ENCODE assay signal across 19 cellular contexts in the genomic region with DNA sequence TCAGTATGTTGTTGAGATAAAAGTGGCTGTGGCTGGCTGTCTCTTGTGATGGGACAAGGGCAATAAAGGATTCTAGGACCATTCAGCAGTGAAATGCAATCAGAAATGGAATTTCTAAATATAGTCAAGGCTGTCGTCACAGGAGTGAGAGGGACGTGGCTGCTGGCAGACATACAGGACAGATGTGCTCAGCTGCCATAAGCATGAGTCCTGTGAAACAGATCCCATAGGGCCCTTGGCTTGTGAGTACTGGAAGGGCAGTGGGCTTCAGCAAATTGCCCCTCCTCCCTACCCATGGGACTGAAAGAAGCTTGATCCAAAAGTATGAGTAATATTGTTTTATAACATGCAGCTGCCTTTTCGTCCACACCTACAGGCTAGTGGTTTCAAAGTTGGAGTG. TPM values are rescaled to one million over a fixed set of nuclear protein-coding genes. Genes with fewer than 3 reads are reported as not detected.
A peak's percentile ranks its signal among the peaks of the same experiment; 100 is the strongest.
DNase-seq lines count a peak whose midpoint lies in the region; ATAC-seq lines count a peak whose summit lies in the region.
"Had no signal": no experiment of that assay in that cellular context is flagged by ENCODE, and none has a peak within 500 bp of the region (broad histone marks: within the 10 kb centered on the region; RNA-seq: fewer than 3 reads in every experiment).

No MANE protein-coding gene starts in this region.

- ATAC-seq in T-cell (replicated peaks in 1 of 4) (no peak), Right ventricle myocardium superior (ENCODE audit: poor library complexity) (peak; percentile 36)
- ATAC-seq in natural killer cell treated with Interleukin-12 subunit alpha and Interleukin-12 subunit beta and Interleukin-15 and Interleukin-18, amount 100 ng/mL, for 72 hours = no peak
- ATAC-seq: activated T-cell treated with anti-CD3 and anti-CD28 coated beads, Interleukin-2, amount 50 U/mL, for 72 hours; CD8-positive, alpha-beta T cell; Panc1 had no signal

- H3K4me1 Mint-ChIP-seq in T-cell = peaks cover 23 to 45% (median 44%) of the 10 kb centered on the region in 3 donors
- H3K4me1 Mint-ChIP-seq in natural killer cell treated with Interleukin-12 subunit alpha and Interleukin-12 subunit beta and Interleukin-15 and Interleukin-18, amount 100 ng/mL, for 72 hours (ENCODE audit: low read depth in 2 of 2) = peaks cover 8 to 13% of the 10 kb centered on the region in 2 donors
- H3K4me1 Mint-ChIP-seq in CD8-positive, alpha-beta memory T cell = peaks cover 33 to 58% (median 43%) of the 10 kb centered on the region in 3 donors

- no peaks in the 10 kb centered on the region for H3K27me3 ChIP-seq in CD8-positive, alpha-beta memory T cell (ENCODE audit: insufficient read depth, low read length, poor library complexity, severe bottlenecking)

- CTCF ChIA-PET in T-cell (lab: Charles Lee) = interaction anchor here in 1 of 2 donors (0.6 kb wide), 1 partner anchor 50 kb away, joined by 3 read pairs; no protein-coding TSS in a partner anchor
- CTCF ChIA-PET in CD8-positive, alpha-beta memory T cell (lab: Charles Lee) = interaction anchor here (1.5 to 2.0 kb wide), 2 partner anchors 11 to 45 kb away, joined by 4 to 10 read pairs; a partner anchor contains a TSS

- intact Hi-C loops in Right ventricle myocardium superior (cut with DNase I) = no loop called here

- POLR2A ChIA-PET in T-cell (lab: Charles Lee) = no interaction called here
- POLR2A ChIA-PET in CD8-positive, alpha-beta memory T cell (lab: Charles Lee) = no interaction called here

- no peak overlapping the region for H3K27ac ChIP-seq in CD8-positive, alpha-beta memory T cell (ENCODE audit: low read depth, low read length)
- H3K27ac ChIP-seq: neural progenitor cell, thoracic aorta had no signal

- H3K9me3 Mint-ChIP-seq in T-cell = no peaks in the 10 kb centered on the region
- no peaks in the 10 kb centered on the region for H3K9me3 Mint-ChIP-seq in natural killer cell treated with Interleukin-12 subunit alpha and Interleukin-12 subunit beta and Interleukin-15 and Interleukin-18, amount 100 ng/mL, for 72 hours
- H3K9me3 Mint-ChIP-seq in CD8-positive, alpha-beta memory T cell = no peaks in the 10 kb centered on the region
- H3K9me3 Mint-ChIP-seq: activated CD4-positive, alpha-beta memory T cell treated with anti-CD3 and anti-CD28 coated beads, Interleukin-2, amount 10 ng/mL, durations not matched to agents 7 days and 5 days; activated naive CD8-positive, alpha-beta T cell treated with anti-CD3 and anti-CD28 coated beads, Interleukin-2, amount 10 ng/mL, durations not matched to agents 7 days and 5 days; activated T-cell treated with anti-CD3 and anti-CD28 coated beads, Interleukin-2, amount 50 U/mL, for 72 hours; CD8-positive, alpha-beta T cell; neural progenitor cell had no signal

- peak overlapping the region; percentile 10 to 18 for H3K27ac Mint-ChIP-seq in T-cell
- H3K27ac Mint-ChIP-seq in natural killer cell treated with Interleukin-12 subunit alpha and Interleukin-12 subunit beta and Interleukin-15 and Interleukin-18, amount 100 ng/mL, for 72 hours = no peak overlapping the region
- peak overlapping the region in 3 of 8 donors; percentile 32 to 83 (median 61) for H3K27ac Mint-ChIP-seq in CD8-positive, alpha-beta memory T cell
- H3K27ac Mint-ChIP-seq: activated CD4-positive, alpha-beta memory T cell treated with anti-CD3 and anti-CD28 coated beads, Interleukin-2, amount 10 ng/mL, durations not matched to agents 7 days and 5 days; activated naive CD8-positive, alpha-beta T cell treated with anti-CD3 and anti-CD28 coated beads, Interleukin-2, amount 10 ng/mL, durations not matched to agents 7 days and 5 days; activated T-cell treated with anti-CD3 and anti-CD28 coated beads, Interleukin-2, amount 50 U/mL, for 72 hours; CD8-positive, alpha-beta T cell; neural progenitor cell had no signal

- H3K36me3 ChIP-seq in CD8-positive, alpha-beta memory T cell (ENCODE audit: insufficient read depth, low read length) = no peaks in the 10 kb centered on the region
- H3K36me3 ChIP-seq: neural progenitor cell, thoracic aorta had no signal

- DNase-seq in T-cell (no peak), Right ventricle myocardium superior (peak; percentile 81), stromal cell of bone marrow (ENCODE audit: low read depth) (peak; percentile 36)
- DNase-seq in central memory CD4-positive, alpha-beta T cell = no peak
- no peak for DNase-seq in natural killer cell treated with Interleukin-12 subunit alpha and Interleukin-12 subunit beta and Interleukin-15 and Interleukin-18, amount 100 ng/mL, for 72 hours (ENCODE audit: low spot score)
- no peak for DNase-seq in CD8-positive, alpha-beta memory T cell
- DNase-seq: activated CD4-positive, alpha-beta memory T cell treated with anti-CD3 and anti-CD28 coated beads, Interleukin-2, amount 10 ng/mL, durations not matched to agents 7 days and 5 days; activated naive CD8-positive, alpha-beta T cell treated with anti-CD3 and anti-CD28 coated beads, Interleukin-2, amount 10 ng/mL, durations not matched to agents 7 days and 5 days; activated T-cell treated with anti-CD3 and anti-CD28 coated beads, Interleukin-2, amount 50 U/mL, for 72 hours; CD8-positive, alpha-beta T cell; effector memory CD4-positive, alpha-beta T cell; KBM-7; NCI-H1105 treated with DMSO at 0.1 percent for 48 hours; NCI-H774; retina; stimulated activated CD4-positive, alpha-beta T cell treated with anti-CD3 and anti-CD28 coated beads, Interleukin-2, amount 100 ng/mL, for 48 hours had no signal

- no peaks in the 10 kb centered on the region for H3K9me3 ChIP-seq in CD8-positive, alpha-beta memory T cell (ENCODE audit: low read length)
- H3K9me3 ChIP-seq: thoracic aorta had no signal

- no peak overlapping the region for H3K4me3 Mint-ChIP-seq in T-cell
- H3K4me3 Mint-ChIP-seq in natural killer cell treated with Interleukin-12 subunit alpha and Interleukin-12 subunit beta and Interleukin-15 and Interleukin-18, amount 100 ng/mL, for 72 hours = no peak overlapping the region
- H3K4me3 Mint-ChIP-seq in CD8-positive, alpha-beta memory T cell = peak overlapping the region in 1 of 7 donors; percentile 31
- H3K4me3 Mint-ChIP-seq: activated CD4-positive, alpha-beta memory T cell treated with anti-CD3 and anti-CD28 coated beads, Interleukin-2, amount 10 ng/mL, durations not matched to agents 7 days and 5 days; activated naive CD8-positive, alpha-beta T cell treated with anti-CD3 and anti-CD28 coated beads, Interleukin-2, amount 10 ng/mL, durations not matched to agents 7 days and 5 days; activated T-cell treated with anti-CD3 and anti-CD28 coated beads, Interleukin-2, amount 50 U/mL, for 72 hours; CD8-positive, alpha-beta T cell; neural progenitor cell had no signal

- peaks cover 19% of the 10 kb centered on the region for H3K4me1 ChIP-seq in CD8-positive, alpha-beta memory T cell (ENCODE audit: insufficient read depth, low read length)

- H3K36me3 Mint-ChIP-seq in T-cell = peaks cover 2% of the 10 kb centered on the region
- no peaks in the 10 kb centered on the region for H3K36me3 Mint-ChIP-seq in natural killer cell treated with Interleukin-12 subunit alpha and Interleukin-12 subunit beta and Interleukin-15 and Interleukin-18, amount 100 ng/mL, for 72 hours
- peaks cover 0 to 29% (median 2%) of the 10 kb centered on the region in 3 donors for H3K36me3 Mint-ChIP-seq in CD8-positive, alpha-beta memory T cell

- H3K4me3 ChIP-seq in CD8-positive, alpha-beta memory T cell (ENCODE audit: low read length) = no peak overlapping the region
- H3K4me3 ChIP-seq: neural progenitor cell, thoracic aorta had no signal

- H3K27me3 Mint-ChIP-seq in T-cell = no peaks in the 10 kb centered on the region
- no peaks in the 10 kb centered on the region for H3K27me3 Mint-ChIP-seq in natural killer cell treated with Interleukin-12 subunit alpha and Interleukin-12 subunit beta and Interleukin-15 and Interleukin-18, amount 100 ng/mL, for 72 hours
- no peaks in the 10 kb centered on the region for H3K27me3 Mint-ChIP-seq in CD8-positive, alpha-beta memory T cell
- H3K27me3 Mint-ChIP-seq: activated CD4-positive, alpha-beta memory T cell treated with anti-CD3 and anti-CD28 coated beads, Interleukin-2, amount 10 ng/mL, durations not matched to agents 7 days and 5 days; activated naive CD8-positive, alpha-beta T cell treated with anti-CD3 and anti-CD28 coated beads, Interleukin-2, amount 10 ng/mL, durations not matched to agents 7 days and 5 days had no signal

RNA-seq across cellular contexts. Expression of a gene that starts 4.2 kb away (rescaled TPM):
- 10 to 100 TPM; 44.2 to 55.3 (median 48.0) TPM for total RNA-seq in T-cell
- total RNA-seq in Right ventricle myocardium superior = 13.5 TPM
- total RNA-seq in natural killer cell treated with Interleukin-12 subunit alpha and Interleukin-12 subunit beta and Interleukin-15 and Interleukin-18, amount 100 ng/mL, for 72 hours = 10 to 100 TPM; 15.7 to 32.9 TPM
- total RNA-seq in CD8-positive, alpha-beta memory T cell = 10 to 100 TPM; 32.6 to 36.6 TPM
- polyA plus RNA-seq in CD8-positive, alpha-beta memory T cell = 13.0 TPM

RNA-seq across cellular contexts. Expression of a gene that starts 31.9 kb away (rescaled TPM):
- 10 to 100 TPM; 10.1 to 19.5 (median 16.4) TPM for total RNA-seq in T-cell
- 10.6 TPM for total RNA-seq in Right ventricle myocardium superior
- 10 to 100 TPM in 1 of 2 donors, 1 to 10 TPM in 1; 7.4 to 12.9 TPM for total RNA-seq in natural killer cell treated with Interleukin-12 subunit alpha and Interleukin-12 subunit beta and Interleukin-15 and Interleukin-18, amount 100 ng/mL, for 72 hours
- 1 to 10 TPM; 3.8 to 3.9 TPM for total RNA-seq in CD8-positive, alpha-beta memory T cell
- 0.47 TPM for polyA plus RNA-seq in CD8-positive, alpha-beta memory T cell

RNA-seq across cellular contexts. Expression of a gene that starts 45.9 kb away (rescaled TPM):
- 10 to 100 TPM; 16.9 to 25.0 (median 19.2) TPM for total RNA-seq in T-cell
- total RNA-seq in Right ventricle myocardium superior = 14.6 TPM
- 10 to 100 TPM; 27.8 to 41.7 TPM for total RNA-seq in natural killer cell treated with Interleukin-12 subunit alpha and Interleukin-12 subunit beta and Interleukin-15 and Interleukin-18, amount 100 ng/mL, for 72 hours
- total RNA-seq in CD8-positive, alpha-beta memory T cell = 10 to 100 TPM; 30.9 to 32.2 TPM
- polyA plus RNA-seq in CD8-positive, alpha-beta memory T cell = 29.6 TPM

RNA-seq across cellular contexts. Expression of a gene that starts 51.2 kb away (rescaled TPM):
- 1 to 10 TPM; 5.3 to 9.4 (median 6.4) TPM for total RNA-seq in T-cell
- 31.4 TPM for total RNA-seq in Right ventricle myocardium superior
- 1 to 10 TPM; 7.3 to 8.4 TPM for total RNA-seq in natural killer cell treated with Interleukin-12 subunit alpha and Interleukin-12 subunit beta and Interleukin-15 and Interleukin-18, amount 100 ng/mL, for 72 hours
- 1 to 10 TPM; 6.9 to 7.2 TPM for total RNA-seq in CD8-positive, alpha-beta memory T cell
- 4.1 TPM for polyA plus RNA-seq in CD8-positive, alpha-beta memory T cell

RNA-seq across cellular contexts. Expression of a gene that starts 58.0 kb away (rescaled TPM):
- total RNA-seq in T-cell (10 to 100 TPM; 36.3 to 89.0 (median 72.3) TPM), Right ventricle myocardium superior (18.2 TPM)
- total RNA-seq in natural killer cell treated with Interleukin-12 subunit alpha and Interleukin-12 subunit beta and Interleukin-15 and Interleukin-18, amount 100 ng/mL, for 72 hours = 10 to 100 TPM; 17.0 to 18.0 TPM
- total RNA-seq in CD8-positive, alpha-beta memory T cell = 10 to 100 TPM; 16.6 to 18.7 TPM
- 7.1 TPM for polyA plus RNA-seq in CD8-positive, alpha-beta memory T cell

Comparison
In these comparisons a context has a peak if more than half of its experiments do, and no peak if none do; other contexts are left out.
1. DNase-seq: peak in Right ventricle myocardium superior (single experiment) and stromal cell of bone marrow (single experiment); none in T-cell (0 of 34), central memory CD4-positive, alpha-beta T cell (single experiment), natural killer cell treated with Interleukin-12 subunit alpha and Interleukin-12 subunit beta and Interleukin-15 and Interleukin-18, amount 100 ng/mL, for 72 hours (single experiment) and CD8-positive, alpha-beta memory T cell (0 of 5).
2. H3K27ac Mint-ChIP-seq: peak in T-cell (2 of 2); none in natural killer cell treated with Interleukin-12 subunit alpha and Interleukin-12 subunit beta and Interleukin-15 and Interleukin-18, amount 100 ng/mL, for 72 hours (0 of 2).